ENCODE assay signal across 1 cellular context in the genomic region with DNA sequence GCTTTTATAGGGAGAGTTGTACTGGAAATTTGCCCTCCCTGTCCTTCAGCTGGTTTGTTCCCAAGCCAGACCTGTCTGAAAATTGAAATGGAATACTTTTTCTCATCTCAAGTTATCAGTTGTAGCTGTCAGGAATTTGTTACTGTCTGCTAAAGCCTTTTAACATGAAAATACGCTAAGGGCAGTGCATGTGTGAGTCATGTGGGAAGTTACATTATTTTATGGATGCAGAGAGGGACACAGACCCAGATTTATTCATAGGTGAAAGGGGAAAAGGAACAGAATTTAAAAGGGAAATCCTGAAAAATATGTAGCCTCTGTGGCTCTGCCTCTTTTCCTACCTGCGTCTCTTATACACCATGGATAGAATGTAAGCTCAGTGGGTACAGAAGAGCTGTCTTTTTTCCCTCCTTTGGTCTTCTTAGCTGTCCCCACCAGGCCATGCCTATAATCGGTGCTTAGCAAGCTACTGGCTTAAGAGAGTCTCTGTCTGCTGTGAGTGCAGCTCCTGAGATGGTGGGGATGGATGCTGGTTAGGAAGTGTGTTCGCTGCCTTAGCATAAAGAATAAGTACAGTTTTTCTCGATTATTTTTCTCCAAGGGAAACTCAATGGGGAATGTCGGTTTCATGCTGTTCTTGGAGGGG.
TF ChIP-seq lines count a peak whose summit lies in the region.

No MANE protein-coding gene starts in this region.

TF ChIP-seq in IMR-90, 13 proteins besides CTCF, POLR2A, EP300 and RAD21 (continued from another document):
- peak; percentile 34; the same call in 1 of the 2 replicates for TF ChIP-seq FOS (IDR thresholded peaks at IDR 0.05; ENCODE audit: low read depth, low read length)
- TF ChIP-seq SMC3 (IDR thresholded peaks at IDR 0.05; ENCODE audit: low read depth, low read length) = no peak
- TF ChIP-seq, protein P1, sequence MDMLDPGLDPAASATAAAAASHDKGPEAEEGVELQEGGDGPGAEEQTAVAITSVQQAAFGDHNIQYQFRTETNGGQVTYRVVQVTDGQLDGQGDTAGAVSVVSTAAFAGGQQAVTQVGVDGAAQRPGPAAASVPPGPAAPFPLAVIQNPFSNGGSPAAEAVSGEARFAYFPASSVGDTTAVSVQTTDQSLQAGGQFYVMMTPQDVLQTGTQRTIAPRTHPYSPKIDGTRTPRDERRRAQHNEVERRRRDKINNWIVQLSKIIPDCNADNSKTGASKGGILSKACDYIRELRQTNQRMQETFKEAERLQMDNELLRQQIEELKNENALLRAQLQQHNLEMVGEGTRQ (IDR thresholded peaks at IDR 0.05; ENCODE audit: low read depth, low read length) = no peak
